In genomic region chr2:161351678-161352077, GRCh38 we compare ENCODE assay signal across 1 cellular context.
TF ChIP-seq lines count a peak whose summit lies in the region.

No MANE protein-coding gene starts in this region.

TF ChIP-seq in WTC11, 78 proteins besides CTCF, POLR2A, EP300 and RAD21 (continued from another document):
- TF ChIP-seq, protein P1, sequence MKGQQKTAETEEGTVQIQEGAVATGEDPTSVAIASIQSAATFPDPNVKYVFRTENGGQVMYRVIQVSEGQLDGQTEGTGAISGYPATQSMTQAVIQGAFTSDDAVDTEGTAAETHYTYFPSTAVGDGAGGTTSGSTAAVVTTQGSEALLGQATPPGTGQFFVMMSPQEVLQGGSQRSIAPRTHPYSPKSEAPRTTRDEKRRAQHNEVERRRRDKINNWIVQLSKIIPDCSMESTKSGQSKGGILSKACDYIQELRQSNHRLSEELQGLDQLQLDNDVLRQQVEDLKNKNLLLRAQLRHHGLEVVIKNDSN (CRISPR knock-in tag; IDR thresholded peaks at IDR 0.05): 0 out of 2 replicates have a peak, but pooled peaks have one; percentile 29
- no peak for TF ChIP-seq ATF3 (CRISPR knock-in tag; conservative IDR thresholded peaks at IDR 0.05)
